ENCODE assay signal across 8 cellular contexts in genomic region chr20:50189681-50190250, GRCh38. TPM values are rescaled to one million over a fixed set of nuclear protein-coding genes. Genes with fewer than 3 reads are reported as not detected.
A peak's percentile ranks its signal among the peaks of the same experiment; 100 is the strongest.
DNase-seq lines count a peak whose midpoint lies in the region; ATAC-seq and TF ChIP-seq lines count a peak whose summit lies in the region.

No MANE protein-coding gene starts in this region.

- peak overlapping the region; percentile 99 for H3K27ac ChIP-seq in left ventricle myocardium inferior (replicated peaks)

- H3K36me3 ChIP-seq in left ventricle myocardium inferior (peaks cover 8% of the 10 kb centered on the region), skeletal muscle satellite cell (ENCODE audit: insufficient read depth, low read length) (peaks cover 23% of the 10 kb centered on the region)

- peak; percentile 79 for DNase-seq in activated effector memory CD4-positive, alpha-beta T cell treated with anti-CD3 and anti-CD28 coated beads, Interleukin-2, amount 50 U/mL, for 16 hours
- no peak for DNase-seq in activated effector memory CD4-positive, alpha-beta T cell treated with Interleukin-2 at 50 U/mL for 16 hours
- DNase-seq in activated CD8-positive, alpha-beta memory T cell treated with anti-CD3 and anti-CD28 coated beads, Interleukin-2, amount 50 U/mL, for 4 hours = peak; percentile 50
- DNase-seq in left ventricle myocardium inferior (peak; percentile 45), pons (ENCODE audit: low spot score) (no peak)

- TF ChIP-seq CTCF in left ventricle myocardium inferior (IDR thresholded peaks at IDR 0.05; ENCODE audit: borderline replicate concordance) = no peak

- H3K4me1 ChIP-seq in left ventricle myocardium inferior (peaks cover 52% of the 10 kb centered on the region), skeletal muscle satellite cell (ENCODE audit: control insufficient read depth, insufficient read depth, low read length) (peaks cover 21% of the 10 kb centered on the region)

- H3K9ac ChIP-seq in skeletal muscle satellite cell (ENCODE audit: low read depth, low read length) = peak overlapping the region; percentile 93

- no peak for ATAC-seq in GM19324 (IDR thresholded peaks at IDR 0.05; ENCODE audit: low FRiP score, unreplicated experiment)
- ATAC-seq in GM18505 (IDR thresholded peaks at IDR 0.05; ENCODE audit: unreplicated experiment) = no peak

- peak overlapping the region; percentile 93 for H3K4me2 ChIP-seq in skeletal muscle satellite cell (ENCODE audit: low read length)

- no peak for TF ChIP-seq POLR2A in GM18505 (IDR thresholded peaks at IDR 0.05; ENCODE audit: borderline replicate concordance, extremely low read depth, insufficient read depth, insufficient read length)

- intact Hi-C loops in left ventricle myocardium inferior (cut with micrococcal nuclease) = loop anchor here (5.0 kb wide), 1 partner anchor 388 kb away; no protein-coding TSS in a partner anchor

- H3K4me3 ChIP-seq in left ventricle myocardium inferior (peak overlapping the region; percentile 94), skeletal muscle satellite cell (ENCODE audit: low read length) (no peak overlapping the region)

- no peaks in the 10 kb centered on the region for H3K27me3 ChIP-seq in left ventricle myocardium inferior (ENCODE audit: low read depth)
- H3K27me3 ChIP-seq in skeletal muscle satellite cell (ENCODE audit: control insufficient read depth, insufficient read depth, low read length) = no peaks in the 10 kb centered on the region

- H3K9me3 ChIP-seq in left ventricle myocardium inferior (replicated peaks) (no peaks in the 10 kb centered on the region), skeletal muscle satellite cell (replicated peaks; ENCODE audit: low read length) (no peaks in the 10 kb centered on the region)

RNA-seq across cellular contexts. Expression of gene CEBPB, which starts 0.9 kb away (rescaled TPM):
- total RNA-seq in left ventricle myocardium inferior = 54.0 TPM
- 64.2 and 66.7 TPM in 2 replicates for total RNA-seq in skeletal muscle satellite cell (2012; rRNA removed)

RNA-seq across cellular contexts. Expression of gene PEDS1, which starts 36.2 kb away (rescaled TPM):
- 17.3 TPM for total RNA-seq in left ventricle myocardium inferior
- total RNA-seq in skeletal muscle satellite cell (2012; rRNA removed) = 22.8 and 32.3 TPM in 2 replicates

Comparison
In these comparisons a context has a peak if more than half of its experiments do, and no peak if none do; other contexts are left out.
1. DNase-seq: peak in activated effector memory CD4-positive, alpha-beta T cell treated with anti-CD3 and anti-CD28 coated beads, Interleukin-2, amount 50 U/mL, for 16 hours (single experiment), activated CD8-positive, alpha-beta memory T cell treated with anti-CD3 and anti-CD28 coated beads, Interleukin-2, amount 50 U/mL, for 4 hours (single experiment) and left ventricle myocardium inferior (single experiment); none in activated effector memory CD4-positive, alpha-beta T cell treated with Interleukin-2 at 50 U/mL for 16 hours (single experiment) and pons (single experiment).